Comparison of ENCODE assay signal across 1 cellular context in the genomic region with DNA sequence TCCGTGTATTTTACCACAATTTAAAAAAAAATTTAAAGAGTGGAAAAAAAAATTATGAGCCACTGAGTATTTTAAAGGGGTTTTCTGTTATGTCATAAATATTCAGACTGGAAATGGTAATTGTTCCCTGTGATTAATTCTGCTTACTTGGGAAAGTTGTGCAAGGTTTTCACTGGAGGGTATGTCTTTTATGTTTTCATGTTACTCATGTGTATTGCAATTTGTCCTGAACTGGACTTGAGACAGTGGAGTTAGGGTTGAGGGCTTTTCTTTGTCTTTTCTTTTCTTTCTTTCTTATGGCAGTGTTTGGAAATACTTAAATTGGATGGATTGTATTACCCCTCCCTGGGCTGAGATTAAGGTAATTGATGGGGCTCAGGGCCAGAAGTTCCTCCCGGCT.
TF ChIP-seq lines count a peak whose summit lies in the region.

No MANE protein-coding gene starts in this region.

TF ChIP-seq in SK-N-SH, 30 proteins besides CTCF, POLR2A, EP300 and RAD21 (continued from another document):
- TF ChIP-seq, protein P1, sequence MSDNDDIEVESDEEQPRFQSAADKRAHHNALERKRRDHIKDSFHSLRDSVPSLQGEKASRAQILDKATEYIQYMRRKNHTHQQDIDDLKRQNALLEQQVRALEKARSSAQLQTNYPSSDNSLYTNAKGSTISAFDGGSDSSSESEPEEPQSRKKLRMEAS (IDR thresholded peaks at IDR 0.05; ENCODE audit: low read depth), result no peak
- no peak for TF ChIP-seq RFX5 (IDR thresholded peaks at IDR 0.05; ENCODE audit: low read length)
- TF ChIP-seq RXRA (IDR thresholded peaks at IDR 0.05; ENCODE audit: borderline replicate concordance, low read depth), result no peak
